In the genomic region with DNA sequence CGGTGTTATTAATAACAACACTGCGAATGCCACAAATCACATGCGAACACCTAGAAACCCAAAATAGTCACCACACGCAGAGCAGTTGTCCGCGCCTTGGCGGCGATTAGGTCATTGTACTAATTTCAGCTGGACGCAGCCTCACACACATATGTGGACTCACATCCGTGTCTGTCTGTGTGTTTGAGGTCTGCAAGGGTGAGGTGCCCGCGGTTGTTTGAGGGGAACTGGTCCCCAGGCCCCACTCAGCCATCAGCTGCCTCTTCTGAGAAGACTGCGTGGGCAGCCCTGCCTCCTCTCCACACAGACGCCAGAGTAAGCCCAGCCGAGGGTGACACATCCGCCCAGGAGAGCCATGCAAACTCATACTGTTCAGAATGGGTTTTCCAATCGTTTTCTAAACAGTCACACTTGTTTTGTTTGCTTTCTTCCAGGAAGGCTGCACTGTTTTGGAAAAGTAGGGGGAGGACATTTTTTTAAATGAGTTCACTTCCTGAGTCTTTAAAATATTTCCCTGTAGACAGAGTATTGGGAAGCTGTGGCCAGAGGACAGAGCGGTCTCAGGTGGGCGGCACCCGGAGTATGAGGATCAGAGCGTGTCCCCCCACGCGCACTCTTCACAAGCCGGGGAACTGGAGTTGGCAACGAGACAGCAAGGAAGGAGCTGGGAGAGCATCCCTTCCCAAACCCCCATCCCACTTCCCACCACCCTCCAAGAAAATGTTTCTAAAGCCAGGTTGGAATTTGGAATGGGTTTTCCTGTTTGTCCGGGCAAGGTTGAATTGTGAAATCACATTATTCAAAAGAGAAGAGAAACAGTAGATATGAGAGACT, we compare ENCODE assay signal across 1 cellular context.
TF ChIP-seq lines count a peak whose summit lies in the region.

No MANE protein-coding gene starts in this region.

TF ChIP-seq in HepG2, 621 proteins besides CTCF, POLR2A, EP300 and RAD21 (continued from another document and continues in another):
- TF ChIP-seq ZNF180 (CRISPR knock-in tag; IDR thresholded peaks at IDR 0.05; ENCODE audit: borderline replicate concordance, low read depth) (no peak), ZBED4 (CRISPR knock-in tag; IDR thresholded peaks at IDR 0.05; ENCODE audit: borderline replicate concordance) (peak; percentile 33; the same call in 1 of the 2 replicates), U2AF1 (optimal IDR thresholded peaks at IDR 0.05; ENCODE audit: low read depth, low read length) (no peak), ZKSCAN1 (IDR thresholded peaks at IDR 0.05; ENCODE audit: low read length) (no peak), MYNN (CRISPR knock-in tag; IDR thresholded peaks at IDR 0.05; ENCODE audit: low read depth) (no peak), YEATS2 (CRISPR knock-in tag; IDR thresholded peaks at IDR 0.05; ENCODE audit: borderline replicate concordance) (peak; percentile 30; the same call in 1 of the 2 replicates), SNAPC4 (CRISPR knock-in tag; IDR thresholded peaks at IDR 0.05) (0 out of 2 replicates have a peak, but pooled peaks have one; percentile 3), ZNF335 (CRISPR knock-in tag; IDR thresholded peaks at IDR 0.05) (no peak), PCBP1 (IDR thresholded peaks at IDR 0.05; ENCODE audit: borderline replicate concordance, low read depth, low read length) (no peak), ZNF317 (CRISPR knock-in tag; IDR thresholded peaks at IDR 0.05) (peak; percentile 20), TBL1XR1 (IDR thresholded peaks at IDR 0.05; ENCODE audit: borderline replicate concordance, low read length, partially characterized antibody) (peak; percentile 23), ZNF790 (CRISPR knock-in tag; IDR thresholded peaks at IDR 0.05; ENCODE audit: borderline replicate concordance) (peak; percentile 22; the same call in 1 of the 2 replicates), TBX2 (CRISPR knock-in tag; IDR thresholded peaks at IDR 0.05; ENCODE audit: borderline replicate concordance) (peak; percentile 52), REXO4 (CRISPR knock-in tag; IDR thresholded peaks at IDR 0.05; ENCODE audit: borderline replicate concordance) (no peak)
- TF ChIP-seq, protein P1, sequence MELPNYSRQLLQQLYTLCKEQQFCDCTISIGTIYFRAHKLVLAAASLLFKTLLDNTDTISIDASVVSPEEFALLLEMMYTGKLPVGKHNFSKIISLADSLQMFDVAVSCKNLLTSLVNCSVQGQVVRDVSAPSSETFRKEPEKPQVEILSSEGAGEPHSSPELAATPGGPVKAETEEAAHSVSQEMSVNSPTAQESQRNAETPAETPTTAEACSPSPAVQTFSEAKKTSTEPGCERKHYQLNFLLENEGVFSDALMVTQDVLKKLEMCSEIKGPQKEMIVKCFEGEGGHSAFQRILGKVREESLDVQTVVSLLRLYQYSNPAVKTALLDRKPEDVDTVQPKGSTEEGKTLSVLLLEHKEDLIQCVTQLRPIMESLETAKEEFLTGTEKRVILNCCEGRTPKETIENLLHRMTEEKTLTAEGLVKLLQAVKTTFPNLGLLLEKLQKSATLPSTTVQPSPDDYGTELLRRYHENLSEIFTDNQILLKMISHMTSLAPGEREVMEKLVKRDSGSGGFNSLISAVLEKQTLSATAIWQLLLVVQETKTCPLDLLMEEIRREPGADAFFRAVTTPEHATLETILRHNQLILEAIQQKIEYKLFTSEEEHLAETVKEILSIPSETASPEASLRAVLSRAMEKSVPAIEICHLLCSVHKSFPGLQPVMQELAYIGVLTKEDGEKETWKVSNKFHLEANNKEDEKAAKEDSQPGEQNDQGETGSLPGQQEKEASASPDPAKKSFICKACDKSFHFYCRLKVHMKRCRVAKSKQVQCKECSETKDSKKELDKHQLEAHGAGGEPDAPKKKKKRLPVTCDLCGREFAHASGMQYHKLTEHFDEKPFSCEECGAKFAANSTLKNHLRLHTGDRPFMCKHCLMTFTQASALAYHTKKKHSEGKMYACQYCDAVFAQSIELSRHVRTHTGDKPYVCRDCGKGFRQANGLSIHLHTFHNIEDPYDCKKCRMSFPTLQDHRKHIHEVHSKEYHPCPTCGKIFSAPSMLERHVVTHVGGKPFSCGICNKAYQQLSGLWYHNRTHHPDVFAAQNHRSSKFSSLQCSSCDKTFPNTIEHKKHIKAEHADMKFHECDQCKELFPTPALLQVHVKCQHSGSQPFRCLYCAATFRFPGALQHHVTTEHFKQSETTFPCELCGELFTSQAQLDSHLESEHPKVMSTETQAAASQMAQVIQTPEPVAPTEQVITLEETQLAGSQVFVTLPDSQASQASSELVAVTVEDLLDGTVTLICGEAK (IDR thresholded peaks at IDR 0.05): no peak
- TF ChIP-seq, protein P1 (CRISPR knock-in tag; IDR thresholded peaks at IDR 0.05): no peak; the same call in 1 of the 2 replicates
- TF ChIP-seq, protein P2, sequence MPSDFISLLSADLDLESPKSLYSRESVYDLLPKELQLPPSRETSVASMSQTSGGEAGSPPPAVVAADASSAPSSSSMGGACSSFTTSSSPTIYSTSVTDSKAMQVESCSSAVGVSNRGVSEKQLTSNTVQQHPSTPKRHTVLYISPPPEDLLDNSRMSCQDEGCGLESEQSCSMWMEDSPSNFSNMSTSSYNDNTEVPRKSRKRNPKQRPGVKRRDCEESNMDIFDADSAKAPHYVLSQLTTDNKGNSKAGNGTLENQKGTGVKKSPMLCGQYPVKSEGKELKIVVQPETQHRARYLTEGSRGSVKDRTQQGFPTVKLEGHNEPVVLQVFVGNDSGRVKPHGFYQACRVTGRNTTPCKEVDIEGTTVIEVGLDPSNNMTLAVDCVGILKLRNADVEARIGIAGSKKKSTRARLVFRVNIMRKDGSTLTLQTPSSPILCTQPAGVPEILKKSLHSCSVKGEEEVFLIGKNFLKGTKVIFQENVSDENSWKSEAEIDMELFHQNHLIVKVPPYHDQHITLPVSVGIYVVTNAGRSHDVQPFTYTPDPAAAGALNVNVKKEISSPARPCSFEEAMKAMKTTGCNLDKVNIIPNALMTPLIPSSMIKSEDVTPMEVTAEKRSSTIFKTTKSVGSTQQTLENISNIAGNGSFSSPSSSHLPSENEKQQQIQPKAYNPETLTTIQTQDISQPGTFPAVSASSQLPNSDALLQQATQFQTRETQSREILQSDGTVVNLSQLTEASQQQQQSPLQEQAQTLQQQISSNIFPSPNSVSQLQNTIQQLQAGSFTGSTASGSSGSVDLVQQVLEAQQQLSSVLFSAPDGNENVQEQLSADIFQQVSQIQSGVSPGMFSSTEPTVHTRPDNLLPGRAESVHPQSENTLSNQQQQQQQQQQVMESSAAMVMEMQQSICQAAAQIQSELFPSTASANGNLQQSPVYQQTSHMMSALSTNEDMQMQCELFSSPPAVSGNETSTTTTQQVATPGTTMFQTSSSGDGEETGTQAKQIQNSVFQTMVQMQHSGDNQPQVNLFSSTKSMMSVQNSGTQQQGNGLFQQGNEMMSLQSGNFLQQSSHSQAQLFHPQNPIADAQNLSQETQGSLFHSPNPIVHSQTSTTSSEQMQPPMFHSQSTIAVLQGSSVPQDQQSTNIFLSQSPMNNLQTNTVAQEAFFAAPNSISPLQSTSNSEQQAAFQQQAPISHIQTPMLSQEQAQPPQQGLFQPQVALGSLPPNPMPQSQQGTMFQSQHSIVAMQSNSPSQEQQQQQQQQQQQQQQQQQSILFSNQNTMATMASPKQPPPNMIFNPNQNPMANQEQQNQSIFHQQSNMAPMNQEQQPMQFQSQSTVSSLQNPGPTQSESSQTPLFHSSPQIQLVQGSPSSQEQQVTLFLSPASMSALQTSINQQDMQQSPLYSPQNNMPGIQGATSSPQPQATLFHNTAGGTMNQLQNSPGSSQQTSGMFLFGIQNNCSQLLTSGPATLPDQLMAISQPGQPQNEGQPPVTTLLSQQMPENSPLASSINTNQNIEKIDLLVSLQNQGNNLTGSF (CRISPR knock-in tag; IDR thresholded peaks at IDR 0.05): no peak
- TF ChIP-seq, protein P3, sequence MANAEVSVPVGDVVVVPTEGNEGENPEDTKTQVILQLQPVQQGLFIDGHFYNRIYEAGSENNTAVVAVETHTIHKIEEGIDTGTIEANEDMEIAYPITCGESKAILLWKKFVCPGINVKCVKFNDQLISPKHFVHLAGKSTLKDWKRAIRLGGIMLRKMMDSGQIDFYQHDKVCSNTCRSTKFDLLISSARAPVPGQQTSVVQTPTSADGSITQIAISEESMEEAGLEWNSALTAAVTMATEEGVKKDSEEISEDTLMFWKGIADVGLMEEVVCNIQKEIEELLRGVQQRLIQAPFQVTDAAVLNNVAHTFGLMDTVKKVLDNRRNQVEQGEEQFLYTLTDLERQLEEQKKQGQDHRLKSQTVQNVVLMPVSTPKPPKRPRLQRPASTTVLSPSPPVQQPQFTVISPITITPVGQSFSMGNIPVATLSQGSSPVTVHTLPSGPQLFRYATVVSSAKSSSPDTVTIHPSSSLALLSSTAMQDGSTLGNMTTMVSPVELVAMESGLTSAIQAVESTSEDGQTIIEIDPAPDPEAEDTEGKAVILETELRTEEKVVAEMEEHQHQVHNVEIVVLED (CRISPR knock-in tag; IDR thresholded peaks at IDR 0.05; ENCODE audit: borderline replicate concordance): no peak
